Comparison of ENCODE assay signal across 36 cellular contexts in genomic region chr9:95930314-95930713, GRCh38.
"Had no signal": no experiment of that assay in that cellular context is flagged by ENCODE, and none has a peak within 500 bp of the region (broad histone marks: within the 10 kb centered on the region; RNA-seq: fewer than 3 reads in every experiment).

No MANE protein-coding gene starts in this region.

- H3K4me3 ChIP-seq: ascending aorta, cardiac muscle cell had no signal

- H3K9me3 Mint-ChIP-seq: activated CD4-positive, alpha-beta memory T cell treated with anti-CD3 and anti-CD28 coated beads, Interleukin-2, amount 10 ng/mL, durations not matched to agents 7 days and 5 days; activated CD4-positive, alpha-beta T cell treated with anti-CD3 and anti-CD28 coated beads, Interleukin-2, amount 10 ng/mL, durations not matched to agents 7 days and 5 days; activated naive CD4-positive, alpha-beta T cell treated with anti-CD3 and anti-CD28 coated beads for 36 hours; activated naive CD8-positive, alpha-beta T cell treated with anti-CD3 and anti-CD28 coated beads, Interleukin-2, amount 10 ng/mL, durations not matched to agents 7 days and 5 days; activated naive CD8-positive, alpha-beta T cell treated with anti-CD3 and anti-CD28 coated beads, Interleukin-2, amount 50 U/mL, for 24 hours; activated T-cell treated with anti-CD3 and anti-CD28 coated beads, Interleukin-2, amount 50 U/mL, for 24 hours; T-helper 1 cell treated with Interleukin-12 subunit alpha and Interleukin-12 subunit beta and Interleukin-4 antibody, amounts not matched to agents 30 μg/mL and 1 μg/mL, for 36 hours; T-helper 2 cell treated with Interferon-gamma antibody and Interleukin-4, amounts not matched to agents 5 μg/mL and 100 μg/mL, for 36 hours had no signal

- H3K9me3 ChIP-seq: ascending aorta had no signal

- ATAC-seq: activated CD4-positive, alpha-beta T cell treated with anti-CD3 and anti-CD28 coated beads for 36 hours; activated CD4-positive, CD25-positive, alpha-beta regulatory T cell treated with anti-CD3 and anti-CD28 coated beads, Interleukin-2, amount 50 U/mL, for 24 hours; activated CD8-positive, alpha-beta memory T cell treated with anti-CD3 and anti-CD28 coated beads, Interleukin-2, amount 10 ng/mL, durations not matched to agents 7 days and 5 days; activated CD8-positive, alpha-beta T cell treated with anti-CD3 and anti-CD28 coated beads, Interleukin-2, amount 10 ng/mL, durations not matched to agents 7 days and 5 days; activated naive CD8-positive, alpha-beta T cell treated with anti-CD3 and anti-CD28 coated beads, Interleukin-2, amount 50 U/mL, for 24 hours had no signal

- H3K4me1 Mint-ChIP-seq: activated CD4-positive, alpha-beta memory T cell treated with anti-CD3 and anti-CD28 coated beads, Interleukin-2, amount 10 ng/mL, durations not matched to agents 7 days and 5 days; activated CD4-positive, alpha-beta T cell treated with anti-CD3 and anti-CD28 coated beads, Interleukin-2, amount 10 ng/mL, durations not matched to agents 7 days and 5 days; activated naive CD8-positive, alpha-beta T cell treated with anti-CD3 and anti-CD28 coated beads, Interleukin-2, amount 10 ng/mL, durations not matched to agents 7 days and 5 days had no signal

- DNase-seq: activated CD4-positive, alpha-beta memory T cell treated with anti-CD3 and anti-CD28 coated beads, Interleukin-2, amount 10 ng/mL, durations not matched to agents 7 days and 5 days; activated CD4-positive, alpha-beta T cell treated with anti-CD3 and anti-CD28 coated beads for 1 hour; activated CD4-positive, alpha-beta T cell treated with anti-CD3 and anti-CD28 coated beads for 36 hours; activated CD4-positive, alpha-beta T cell treated with anti-CD3 and anti-CD28 coated beads for 48 hours; activated CD4-positive, alpha-beta T cell treated with anti-CD3 and anti-CD28 coated beads, Interleukin-2, amount 10 ng/mL, durations not matched to agents 7 days and 5 days; activated CD4-positive, alpha-beta T cell treated with anti-CD3 and anti-CD28 coated beads, Interleukin-2, amount 50 U/mL, for 48 hours; activated CD4-positive, CD25-positive, alpha-beta regulatory T cell; activated CD8-positive, alpha-beta memory T cell treated with anti-CD3 and anti-CD28 coated beads for 24 hours; activated CD8-positive, alpha-beta memory T cell treated with anti-CD3 and anti-CD28 coated beads, Interleukin-2, amount 10 ng/mL, durations not matched to agents 7 days and 5 days; activated CD8-positive, alpha-beta memory T cell treated with anti-CD3 and anti-CD28 coated beads, Interleukin-2, amount 50 U/mL, for 48 hours; activated CD8-positive, alpha-beta T cell treated with anti-CD3 and anti-CD28 coated beads, Interleukin-2, amount 10 ng/mL, durations not matched to agents 7 days and 5 days; activated effector memory CD4-positive, alpha-beta T cell treated with Interleukin-2 at 50 U/mL for 16 hours; activated gamma-delta T cell; activated naive CD4-positive, alpha-beta T cell treated with anti-CD3 and anti-CD28 coated beads for 36 hours; activated naive CD4-positive, alpha-beta T cell treated with anti-CD3 and anti-CD28 coated beads, Interleukin-2, amount 50 U/mL, for 16 hours; activated naive CD8-positive, alpha-beta T cell treated with anti-CD3 and anti-CD28 coated beads, Interleukin-2, amount 10 ng/mL, durations not matched to agents 7 days and 5 days; activated naive CD8-positive, alpha-beta T cell treated with anti-CD3 and anti-CD28 coated beads, Interleukin-2, amount 50 U/mL, for 24 hours; activated T-cell treated with anti-CD3 and anti-CD28 coated beads, Interleukin-2, amount 50 U/mL, for 24 hours; activated T-cell treated with anti-CD3 and anti-CD28 coated beads, Interleukin-2, amount 50 U/mL, for 48 hours; amygdala; anterior cingulate cortex; caudate nucleus; T-helper 1 cell; T-helper 2 cell; T-helper 9 cell had no signal

- H3K4me1 ChIP-seq: ascending aorta had no signal

- H3K27me3 Mint-ChIP-seq: activated CD4-positive, alpha-beta memory T cell treated with anti-CD3 and anti-CD28 coated beads, Interleukin-2, amount 10 ng/mL, durations not matched to agents 7 days and 5 days; activated CD4-positive, alpha-beta T cell treated with anti-CD3 and anti-CD28 coated beads for 36 hours; activated CD4-positive, alpha-beta T cell treated with anti-CD3 and anti-CD28 coated beads, Interleukin-2, amount 10 ng/mL, durations not matched to agents 7 days and 5 days; activated CD8-positive, alpha-beta memory T cell treated with anti-CD3 and anti-CD28 coated beads, Interleukin-2, amount 10 ng/mL, durations not matched to agents 7 days and 5 days; activated naive CD8-positive, alpha-beta T cell; activated naive CD8-positive, alpha-beta T cell treated with anti-CD3 and anti-CD28 coated beads, Interleukin-2, amount 10 ng/mL, durations not matched to agents 7 days and 5 days; activated naive CD8-positive, alpha-beta T cell treated with anti-CD3 and anti-CD28 coated beads, Interleukin-2, amount 50 U/mL, for 24 hours; activated T-cell treated with anti-CD3 and anti-CD28 coated beads, Interleukin-2, amount 50 U/mL, for 24 hours; brain had no signal

- H3K4me3 Mint-ChIP-seq: activated CD4-positive, alpha-beta memory T cell treated with anti-CD3 and anti-CD28 coated beads, Interleukin-2, amount 10 ng/mL, durations not matched to agents 7 days and 5 days; activated CD4-positive, alpha-beta T cell treated with anti-CD3 and anti-CD28 coated beads for 36 hours; activated CD4-positive, alpha-beta T cell treated with anti-CD3 and anti-CD28 coated beads, Interleukin-2, amount 10 ng/mL, durations not matched to agents 7 days and 5 days; activated CD8-positive, alpha-beta memory T cell treated with anti-CD3 and anti-CD28 coated beads, Interleukin-2, amount 10 ng/mL, durations not matched to agents 7 days and 5 days; activated CD8-positive, alpha-beta T cell treated with anti-CD3 and anti-CD28 coated beads, Interleukin-2, amount 10 ng/mL, durations not matched to agents 7 days and 5 days; activated naive CD4-positive, alpha-beta T cell treated with anti-CD3 and anti-CD28 coated beads for 36 hours; activated naive CD8-positive, alpha-beta T cell; activated naive CD8-positive, alpha-beta T cell treated with anti-CD3 and anti-CD28 coated beads, Interleukin-2, amount 10 ng/mL, durations not matched to agents 7 days and 5 days; activated naive CD8-positive, alpha-beta T cell treated with anti-CD3 and anti-CD28 coated beads, Interleukin-2, amount 50 U/mL, for 24 hours; activated T-cell treated with anti-CD3 and anti-CD28 coated beads, Interleukin-2, amount 50 U/mL, for 24 hours; brain; T-helper 1 cell treated with Interleukin-12 subunit alpha and Interleukin-12 subunit beta and Interleukin-4 antibody, amounts not matched to agents 30 μg/mL and 1 μg/mL, for 36 hours; T-helper 2 cell treated with Interferon-gamma antibody and Interleukin-4, amounts not matched to agents 5 μg/mL and 100 μg/mL, for 36 hours had no signal

- H3K27me3 ChIP-seq: ascending aorta, cardiac muscle cell had no signal

- H3K27ac Mint-ChIP-seq: activated CD4-positive, alpha-beta memory T cell treated with anti-CD3 and anti-CD28 coated beads, Interleukin-2, amount 10 ng/mL, durations not matched to agents 7 days and 5 days; activated CD4-positive, alpha-beta T cell treated with anti-CD3 and anti-CD28 coated beads for 36 hours; activated CD4-positive, alpha-beta T cell treated with anti-CD3 and anti-CD28 coated beads, Interleukin-2, amount 10 ng/mL, durations not matched to agents 7 days and 5 days; activated CD8-positive, alpha-beta memory T cell treated with anti-CD3 and anti-CD28 coated beads, Interleukin-2, amount 10 ng/mL, durations not matched to agents 7 days and 5 days; activated CD8-positive, alpha-beta T cell treated with anti-CD3 and anti-CD28 coated beads, Interleukin-2, amount 10 ng/mL, durations not matched to agents 7 days and 5 days; activated naive CD4-positive, alpha-beta T cell treated with anti-CD3 and anti-CD28 coated beads for 36 hours; activated naive CD8-positive, alpha-beta T cell; activated naive CD8-positive, alpha-beta T cell treated with anti-CD3 and anti-CD28 coated beads, Interleukin-2, amount 10 ng/mL, durations not matched to agents 7 days and 5 days; activated naive CD8-positive, alpha-beta T cell treated with anti-CD3 and anti-CD28 coated beads, Interleukin-2, amount 50 U/mL, for 24 hours; activated T-cell treated with anti-CD3 and anti-CD28 coated beads, Interleukin-2, amount 50 U/mL, for 24 hours; activated T-helper 2 cell treated with anti-CD3 and anti-CD28 coated beads, Interferon-gamma antibody, Interleukin-2, Interleukin-4, amounts not matched to agents 10 μg/mL and 5 μg/mL and 100 μg/mL, durations not matched to agents 14 hours and 24 hours and 36 hours; T-helper 1 cell treated with Interleukin-12 subunit alpha and Interleukin-12 subunit beta and Interleukin-4 antibody, amounts not matched to agents 30 μg/mL and 1 μg/mL, for 36 hours; T-helper 2 cell treated with Interferon-gamma antibody and Interleukin-4, amounts not matched to agents 5 μg/mL and 100 μg/mL, for 36 hours had no signal

- H3K27ac ChIP-seq: ascending aorta, cardiac muscle cell, VCaP had no signal

- FAIRE-seq: bronchial epithelial cell, TTC549 had no signal
